Comparison of ENCODE assay signal across 1 cellular context in genomic region chr4:151204925-151205524, GRCh38.
TF ChIP-seq lines count a peak whose summit lies in the region.

No MANE protein-coding gene starts in this region.

TF ChIP-seq in HepG2, 621 proteins besides CTCF, POLR2A, EP300 and RAD21 (continued from another document and continues in another):
- TF ChIP-seq ZBTB40 (IDR thresholded peaks at IDR 0.05) (no peak), ZBTB40 (CRISPR knock-in tag; IDR thresholded peaks at IDR 0.05) (no peak; the same call in 1 of the 2 replicates), TEAD3 (CRISPR knock-in tag; optimal IDR thresholded peaks at IDR 0.05; ENCODE audit: borderline replicate concordance) (peak; percentile 98), MXI1 (IDR thresholded peaks at IDR 0.05; ENCODE audit: borderline replicate concordance, low read depth, low read length) (0 out of 3 replicates have a peak, but pooled peaks have one; percentile 15), NBN (conservative IDR thresholded peaks at IDR 0.05) (no peak), ZNF12 (CRISPR knock-in tag; IDR thresholded peaks at IDR 0.05) (no peak; the same call in 1 of the 2 replicates), HNF1A (IDR thresholded peaks at IDR 0.05; ENCODE audit: low read depth) (no peak), HNF1A (CRISPR knock-in tag; IDR thresholded peaks at IDR 0.05; ENCODE audit: borderline replicate concordance) (no peak; the same call in 1 of the 2 replicates), SMYD3 (CRISPR knock-in tag; IDR thresholded peaks at IDR 0.05) (no peak; the same call in 1 of the 2 replicates), ZNF747 (CRISPR knock-in tag; IDR thresholded peaks at IDR 0.05; ENCODE audit: borderline replicate concordance) (no peak; the same call in 1 of the 2 replicates), RFXANK (CRISPR knock-in tag; IDR thresholded peaks at IDR 0.05) (no peak), AKNA (CRISPR knock-in tag; IDR thresholded peaks at IDR 0.05; ENCODE audit: borderline replicate concordance) (no peak), KAT2B (IDR thresholded peaks at IDR 0.05; ENCODE audit: borderline replicate concordance, low read depth, low read length) (no peak), NKX3-1 (CRISPR knock-in tag; IDR thresholded peaks at IDR 0.05) (no peak), BRF2 (CRISPR knock-in tag; IDR thresholded peaks at IDR 0.05) (no peak), RNF2 (conservative IDR thresholded peaks at IDR 0.05; ENCODE audit: low read depth) (no peak), ZNF24 (IDR thresholded peaks at IDR 0.05) (0 out of 2 replicates have a peak, but pooled peaks have one; percentile 47), SAFB2 (CRISPR knock-in tag; IDR thresholded peaks at IDR 0.05; ENCODE audit: borderline replicate concordance, low read depth) (no peak), NR0B2 (CRISPR knock-in tag; IDR thresholded peaks at IDR 0.05) (no peak), ZNF713 (CRISPR knock-in tag; IDR thresholded peaks at IDR 0.05) (no peak), ADNP (CRISPR knock-in tag; IDR thresholded peaks at IDR 0.05) (peak; percentile 96), ZNF513 (CRISPR knock-in tag; conservative IDR thresholded peaks at IDR 0.05) (no peak), ZNF343 (CRISPR knock-in tag; IDR thresholded peaks at IDR 0.05) (no peak), CERS6 (CRISPR knock-in tag; IDR thresholded peaks at IDR 0.05) (no peak), HINFP (CRISPR knock-in tag; IDR thresholded peaks at IDR 0.05; ENCODE audit: low read depth) (no peak), CHD4 (IDR thresholded peaks at IDR 0.05; ENCODE audit: borderline replicate concordance, low read length) (peak; percentile 86), EZH2 (conservative IDR thresholded peaks at IDR 0.05; ENCODE audit: low read depth, low read length) (no peak)
